Comparison of ENCODE assay signal across 35 cellular contexts in genomic region chr14:80518173-80518572, GRCh38.
"Had no signal": no experiment of that assay in that cellular context is flagged by ENCODE, and none has a peak within 500 bp of the region (broad histone marks: within the 10 kb centered on the region; RNA-seq: fewer than 3 reads in every experiment).

No MANE protein-coding gene starts in this region.

- H3K4me2 ChIP-seq: KMS-11 had no signal

- H3K27me3 ChIP-seq: MG63 had no signal

- H3K9me3 ChIP-seq: MG63 had no signal

- H3K4me3 ChIP-seq: MG63 had no signal

- H3K36me3 ChIP-seq: MG63 had no signal

- DNase-seq: Karpas-422, Kasumi-1, KG1, MG63, MM.1S, MV-4-11, NCI-H1048, NCI-H1092, NCI-H1092 treated with DMSO at 0.1 percent for 48 hours, NCI-H1105, NCI-H1105 treated with DMSO at 0.1 percent for 48 hours, NCI-H1417, NCI-H1417 treated with DMSO at 0.1 percent for 48 hours, NCI-H1436, NCI-H1436 treated with DMSO at 0.1 percent for 48 hours, NCI-H146, NCI-H1694, NCI-H1694 treated with DMSO at 0.1 percent for 48 hours, NCI-H187, NCI-H187 treated with DMSO at 0.1 percent for 48 hours, NCI-H1930, NCI-H2029, NCI-H2029 treated with DMSO at 0.1 percent for 48 hours, NCI-H2081, NCI-H2081 treated with DMSO at 0.1 percent for 48 hours, NCI-H2107, NCI-H2171, NCI-H2171 treated with DMSO at 0.1 percent for 48 hours, NCI-H2227 treated with DMSO at 0.1 percent for 48 hours, NCI-H226, NCI-H345, NCI-H446, NCI-H446 treated with DMSO at 0.1 percent for 48 hours, NCI-H510A had no signal

- H3K9ac ChIP-seq: KMS-11 had no signal

- H3K27ac ChIP-seq: KMS-11 had no signal
